8 cellular contexts compared by ENCODE assay signal in the genomic region with DNA sequence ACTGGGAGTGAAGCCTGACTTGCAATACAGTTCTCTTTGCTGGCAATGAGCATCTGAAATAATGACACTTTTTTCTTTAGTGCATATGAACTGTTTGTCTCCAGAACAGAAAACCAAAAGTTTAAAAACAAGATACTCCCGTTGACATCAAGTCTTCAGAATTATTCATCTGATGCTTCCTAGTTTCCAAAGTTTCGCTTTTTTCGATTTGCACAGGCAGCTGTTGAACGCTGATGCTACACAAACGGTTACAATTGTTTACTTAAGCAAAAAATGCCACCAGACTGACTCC. TPM values are rescaled to one million over a fixed set of nuclear protein-coding genes. Genes with fewer than 3 reads are reported as not detected.
DNase-seq lines count a peak whose midpoint lies in the region; ATAC-seq, FAIRE-seq and TF ChIP-seq lines count a peak whose summit lies in the region.

No MANE protein-coding gene starts in this region.

- H3K9me2 ChIP-seq in SK-N-SH: no peaks in the 10 kb centered on the region

- H3K27ac ChIP-seq in SK-N-SH (ENCODE audit: low read depth in 2 of 2, low read length in 1 of 2) (peak overlapping the region; percentile 95 to 98), adipose tissue (ENCODE audit: low read depth, low read length) (peak overlapping the region; percentile 99), kidney (ENCODE audit: low read depth in 2 of 2, low read length in 2 of 2) (peak overlapping the region; percentile 95 to 96), subcutaneous abdominal adipose tissue (ENCODE audit: low read depth, low read length) (peak overlapping the region; percentile 99)

- H3F3A ChIP-seq in SK-N-SH (replicated peaks; ENCODE audit: insufficient read depth): peaks cover 28% of the 10 kb centered on the region

- intact Hi-C loops in kidney (cut with DNase I): no loop called here

- DNase-seq in SK-N-SH (no peak), kidney (no peak), glomerular visceral epithelial cell (ENCODE audit: extremely low spot score) (no peak), cerebellum (ENCODE audit: low spot score) (no peak)

- peak overlapping the region; percentile 77 for H2AFZ ChIP-seq in SK-N-SH (ENCODE audit: low read depth)

- H3K9ac ChIP-seq in SK-N-SH (peak overlapping the region; percentile 95), kidney (ENCODE audit: low read length in 2 of 2) (peak overlapping the region; percentile 34 to 93), subcutaneous abdominal adipose tissue (ENCODE audit: low read length in 5 of 5) (peak overlapping the region; percentile 70 to 97 (median 94))

- H3K27me3 ChIP-seq in SK-N-SH (ENCODE audit: insufficient read depth): no peaks in the 10 kb centered on the region
- H3K27me3 ChIP-seq in subcutaneous abdominal adipose tissue (ENCODE audit: control insufficient read depth in 5 of 5, insufficient read depth in 4 of 5, low read length in 5 of 5): no peaks in the 10 kb centered on the region

- CTCF ChIA-PET in SK-N-SH (lab: Yijun Ruan, JAX): interaction anchor here (0.7 to 1.0 kb wide), 3 partner anchors 58 to 149 kb away, joined by 3 to 4 read pairs (median 3); no protein-coding TSS in a partner anchor

- no peak for TF ChIP-seq CTCF in SK-N-SH (IDR thresholded peaks at IDR 0.05)
- TF ChIP-seq CTCF in kidney (IDR thresholded peaks at IDR 0.05; ENCODE audit: borderline replicate concordance, extremely low read depth, insufficient read depth): no peak

- FAIRE-seq in kidney (lab: Jason Lieb, UNC): no peak

- no peak for TF ChIP-seq RAD21 in SK-N-SH (IDR thresholded peaks at IDR 0.05; ENCODE audit: low read length)

- H3K9me3 ChIP-seq in SK-N-SH (no peaks in the 10 kb centered on the region), kidney (ENCODE audit: control insufficient read depth in 1 of 2, low read length in 2 of 2) (no peaks in the 10 kb centered on the region), subcutaneous abdominal adipose tissue (ENCODE audit: control insufficient read depth in 5 of 5, low read length in 5 of 5) (no peaks in the 10 kb centered on the region)

- ATAC-seq in SK-N-SH treated with all-trans-retinoic acid at 6 μM for 48 hours (no peak), GM18502 (IDR thresholded peaks at IDR 0.05; ENCODE audit: poor library complexity, unreplicated experiment) (no peak)

- H3K36me3 ChIP-seq in SK-N-SH (replicated peaks in 1 of 2; ENCODE audit: control insufficient read depth in 1 of 2, insufficient read depth in 2 of 2, low read length in 1 of 2) (peaks cover 16 to 21% of the 10 kb centered on the region in 2 experiments), kidney (ENCODE audit: control insufficient read depth in 1 of 2, insufficient read depth in 2 of 2, low read length in 2 of 2) (no peaks in the 10 kb centered on the region), subcutaneous abdominal adipose tissue (ENCODE audit: control insufficient read depth in 5 of 5, insufficient read depth in 5 of 5, low read length in 5 of 5) (peaks cover 6 to 15% (median 9%) of the 10 kb centered on the region in 5 donors)

- TF ChIP-seq EP300 in SK-N-SH (IDR thresholded peaks at IDR 0.05; ENCODE audit: borderline replicate concordance in 1 of 2, low read depth in 1 of 2, low read length in 1 of 2): no peak; a peak in 1 of 4 replicates

- WGBS in SK-N-SH (ENCODE audit: low lambda C conversion rate): 0% methylated on average over 5 of the region's 5 CpGs
- WGBS in adipose tissue, 3 donors: 0% methylated on average over 5 of the region's 5 CpGs

- POLR2A ChIA-PET in SK-N-SH (lab: Yijun Ruan, JAX): no interaction called here

- H4K20me1 ChIP-seq in SK-N-SH (ENCODE audit: insufficient read depth): peaks cover 25% of the 10 kb centered on the region

- peak overlapping the region; percentile 80 for H3K4me2 ChIP-seq in SK-N-SH

- H3K4me3 ChIP-seq in SK-N-SH (ENCODE audit: low read depth in 2 of 2, low read length in 1 of 2): peak overlapping the region; percentile 78 to 90
- H3K4me3 ChIP-seq in kidney (ENCODE audit: low read length in 2 of 2): peak overlapping the region; percentile 76 to 93
- H3K4me3 ChIP-seq in subcutaneous abdominal adipose tissue (ENCODE audit: low read depth in 1 of 5, low read length in 5 of 5): peak overlapping the region; percentile 74 to 93 (median 88)

- peaks cover 7 to 16% of the 10 kb centered on the region in 2 experiments; a peak in 3 of 4 replicates for H3K4me1 ChIP-seq in SK-N-SH (ENCODE audit: control insufficient read depth in 1 of 2, insufficient read depth in 2 of 2, low read depth in 1 of 2, low read length in 1 of 2)
- H3K4me1 ChIP-seq in kidney (ENCODE audit: control insufficient read depth in 1 of 2, insufficient read depth in 1 of 2, low read depth in 1 of 2, low read length in 2 of 2): peaks cover 2 to 10% of the 10 kb centered on the region in 2 donors
- H3K4me1 ChIP-seq in subcutaneous abdominal adipose tissue (ENCODE audit: control insufficient read depth in 5 of 5, insufficient read depth in 5 of 5, low read length in 5 of 5): peaks cover 0 to 26% (median 21%) of the 10 kb centered on the region in 5 donors

- H3K79me2 ChIP-seq in SK-N-SH (ENCODE audit: insufficient read depth): peaks cover 43% of the 10 kb centered on the region

TF ChIP-seq in SK-N-SH, 30 proteins besides CTCF, POLR2A, EP300 and RAD21 (continues in another document):
- TF ChIP-seq, protein P1, sequence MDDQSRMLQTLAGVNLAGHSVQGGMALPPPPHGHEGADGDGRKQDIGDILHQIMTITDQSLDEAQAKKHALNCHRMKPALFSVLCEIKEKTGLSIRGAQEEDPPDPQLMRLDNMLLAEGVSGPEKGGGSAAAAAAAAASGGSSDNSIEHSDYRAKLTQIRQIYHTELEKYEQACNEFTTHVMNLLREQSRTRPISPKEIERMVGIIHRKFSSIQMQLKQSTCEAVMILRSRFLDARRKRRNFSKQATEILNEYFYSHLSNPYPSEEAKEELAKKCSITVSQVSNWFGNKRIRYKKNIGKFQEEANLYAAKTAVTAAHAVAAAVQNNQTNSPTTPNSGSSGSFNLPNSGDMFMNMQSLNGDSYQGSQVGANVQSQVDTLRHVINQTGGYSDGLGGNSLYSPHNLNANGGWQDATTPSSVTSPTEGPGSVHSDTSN (IDR thresholded peaks at IDR 0.05): no peak
- TF ChIP-seq TCF12 (IDR thresholded peaks at IDR 0.05) (no peak), SMC3 (IDR thresholded peaks at IDR 0.05; ENCODE audit: low read depth, low read length) (no peak), MXI1 (IDR thresholded peaks at IDR 0.05; ENCODE audit: low read depth, low read length) (no peak), TEAD4 (IDR thresholded peaks at IDR 0.05; ENCODE audit: borderline replicate concordance, insufficient read depth) (no peak)
- TF ChIP-seq, protein P2, sequence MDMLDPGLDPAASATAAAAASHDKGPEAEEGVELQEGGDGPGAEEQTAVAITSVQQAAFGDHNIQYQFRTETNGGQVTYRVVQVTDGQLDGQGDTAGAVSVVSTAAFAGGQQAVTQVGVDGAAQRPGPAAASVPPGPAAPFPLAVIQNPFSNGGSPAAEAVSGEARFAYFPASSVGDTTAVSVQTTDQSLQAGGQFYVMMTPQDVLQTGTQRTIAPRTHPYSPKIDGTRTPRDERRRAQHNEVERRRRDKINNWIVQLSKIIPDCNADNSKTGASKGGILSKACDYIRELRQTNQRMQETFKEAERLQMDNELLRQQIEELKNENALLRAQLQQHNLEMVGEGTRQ (IDR thresholded peaks at IDR 0.05; ENCODE audit: borderline replicate concordance, low read depth, low read length): no peak

TF ChIP-seq in SK-N-SH treated with all-trans-retinoic acid at 6 μM for 48 hours, 23 proteins besides CTCF, POLR2A, EP300 and RAD21 (continues in another document):
- TF ChIP-seq ARNTL (CRISPR knock-in tag; IDR thresholded peaks at IDR 0.05; ENCODE audit: borderline replicate concordance, low read depth) (no peak), TCF4 (CRISPR knock-in tag; IDR thresholded peaks at IDR 0.05; ENCODE audit: borderline replicate concordance) (no peak), TOX (CRISPR knock-in tag; IDR thresholded peaks at IDR 0.05; ENCODE audit: borderline replicate concordance) (no peak), ZFP30 (CRISPR knock-in tag; IDR thresholded peaks at IDR 0.05) (no peak), ISL1 (CRISPR knock-in tag; IDR thresholded peaks at IDR 0.05) (no peak), ZFP3 (CRISPR knock-in tag; IDR thresholded peaks at IDR 0.05) (no peak), BACH2 (CRISPR knock-in tag; IDR thresholded peaks at IDR 0.05; ENCODE audit: borderline replicate concordance) (no peak)
- TF ChIP-seq, protein P3, sequence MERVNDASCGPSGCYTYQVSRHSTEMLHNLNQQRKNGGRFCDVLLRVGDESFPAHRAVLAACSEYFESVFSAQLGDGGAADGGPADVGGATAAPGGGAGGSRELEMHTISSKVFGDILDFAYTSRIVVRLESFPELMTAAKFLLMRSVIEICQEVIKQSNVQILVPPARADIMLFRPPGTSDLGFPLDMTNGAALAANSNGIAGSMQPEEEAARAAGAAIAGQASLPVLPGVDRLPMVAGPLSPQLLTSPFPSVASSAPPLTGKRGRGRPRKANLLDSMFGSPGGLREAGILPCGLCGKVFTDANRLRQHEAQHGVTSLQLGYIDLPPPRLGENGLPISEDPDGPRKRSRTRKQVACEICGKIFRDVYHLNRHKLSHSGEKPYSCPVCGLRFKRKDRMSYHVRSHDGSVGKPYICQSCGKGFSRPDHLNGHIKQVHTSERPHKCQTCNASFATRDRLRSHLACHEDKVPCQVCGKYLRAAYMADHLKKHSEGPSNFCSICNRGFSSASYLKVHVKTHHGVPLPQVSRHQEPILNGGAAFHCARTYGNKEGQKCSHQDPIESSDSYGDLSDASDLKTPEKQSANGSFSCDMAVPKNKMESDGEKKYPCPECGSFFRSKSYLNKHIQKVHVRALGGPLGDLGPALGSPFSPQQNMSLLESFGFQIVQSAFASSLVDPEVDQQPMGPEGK (CRISPR knock-in tag; IDR thresholded peaks at IDR 0.05; ENCODE audit: borderline replicate concordance): no peak

RNA-seq across cellular contexts. Expression of a gene that starts 0.6 kb away (rescaled TPM):
- 20.1 and 32.3 TPM in 2 replicates for polyA plus RNA-seq in SK-N-SH (2012; rRNA removed)
- 27.8 and 30.5 TPM in 2 replicates for polyA plus RNA-seq in SK-N-SH (2012; cell fraction: cytosol; rRNA removed)
- polyA plus RNA-seq in SK-N-SH (2012; cell fraction: nucleus; rRNA removed): 18.5 and 36.1 TPM in 2 replicates
- 10 to 100 TPM; 18.3 to 36.0 (median 18.6) TPM for polyA plus RNA-seq in adipose tissue
- 42.4 TPM for total RNA-seq in kidney
- 34.0 TPM for polyA plus RNA-seq in kidney (ENCODE audit: insufficient read depth, low read depth, low replicate concordance)
- total RNA-seq in cerebellum: 96.0 TPM

RNA-seq across cellular contexts. Expression of a gene that starts 29.1 kb away (rescaled TPM):
- polyA plus RNA-seq in SK-N-SH (2012; rRNA removed) (0.46 and 0.62 TPM in 2 replicates), adipose tissue (1 to 10 TPM; 3.6 to 9.7 (median 4.3) TPM), kidney (ENCODE audit: insufficient read depth, low read depth, low replicate concordance) (3.9 TPM)
- polyA plus RNA-seq in SK-N-SH (2012; cell fraction: cytosol; rRNA removed): 0.66 and 0.93 TPM in 2 replicates
- polyA plus RNA-seq in SK-N-SH (2012; cell fraction: nucleus; rRNA removed): 0.26 and 0.57 TPM in 2 replicates
- total RNA-seq in kidney (110 TPM), cerebellum (1.1 TPM)
